In the genomic region with DNA sequence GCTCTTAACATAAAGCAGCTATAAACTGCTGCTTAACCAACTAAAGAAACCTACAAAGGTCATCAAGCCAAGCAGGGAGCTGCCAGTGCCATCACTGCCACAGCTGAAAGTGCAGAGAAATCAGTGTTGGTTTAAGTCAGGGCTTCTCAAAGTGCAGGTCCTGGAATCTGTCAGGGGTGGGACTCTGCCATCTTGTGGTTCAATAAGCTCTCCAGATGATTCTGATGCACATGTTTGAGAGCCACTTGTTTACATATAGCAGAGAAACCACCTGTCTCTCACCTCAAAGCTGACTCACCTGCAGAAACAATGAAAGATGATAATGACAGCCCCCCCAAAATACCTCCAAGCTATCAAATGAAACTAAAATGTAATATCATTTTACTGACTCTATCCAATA, we compare ENCODE assay signal across 8 cellular contexts. TPM values are rescaled to one million over a fixed set of nuclear protein-coding genes. Genes with fewer than 3 reads are reported as not detected.
DNase-seq lines count a peak whose midpoint lies in the region; TF ChIP-seq lines count a peak whose summit lies in the region.

No MANE protein-coding gene starts in this region.

- dilution Hi-C loops in mammary epithelial cell (cut with HindIII; ENCODE audit: low sequenced_read_pairs) = no loop called here

- no peak overlapping the region for H3K27ac Mint-ChIP-seq in glutamatergic neuron (ENCODE audit: unreplicated experiment)

- no peak overlapping the region for H3K4me3 Mint-ChIP-seq in glutamatergic neuron (ENCODE audit: unreplicated experiment)

- H3K4me1 ChIP-seq in mammary epithelial cell (ENCODE audit: insufficient read depth, low read length) (peaks cover 11% of the 10 kb centered on the region), HAP-1 (no peaks in the 10 kb centered on the region)

- no peaks in the 10 kb centered on the region for H3K79me2 ChIP-seq in mammary epithelial cell (ENCODE audit: insufficient read depth, low read length)

- H3K27me3 ChIP-seq in GM06990 (replicated peaks; ENCODE audit: control insufficient read depth, insufficient read depth, low read length) (no peaks in the 10 kb centered on the region; the same call in 1 of the 2 replicates), mammary epithelial cell (ENCODE audit: insufficient read depth, low read length) (no peaks in the 10 kb centered on the region), HAP-1 (ENCODE audit: low read depth) (no peaks in the 10 kb centered on the region)

- DNase-seq in ACHN (peak; percentile 4), GM06990 (ENCODE audit: extremely low read depth, insufficient read length) (no peak), NCI-H2171 (lab: John Stamatoyannopoulos, UW) (peak; percentile 14), mammary epithelial cell (peak; percentile 43), HAP-1 (ENCODE audit: low spot score in 2 of 2) (no peak), GF-D8 (lab: John Stamatoyannopoulos, UW) (no peak), glutamatergic neuron (no peak), cardiac septum (ENCODE audit: low spot score) (no peak)

- H3K9ac ChIP-seq in mammary epithelial cell (ENCODE audit: insufficient read depth, low read length) = no peak overlapping the region

- no peak overlapping the region for H3K4me2 ChIP-seq in mammary epithelial cell (ENCODE audit: insufficient read depth, low read depth, low read length)

- TF ChIP-seq CTCF in GM06990 (IDR thresholded peaks at IDR 0.05; ENCODE audit: insufficient read depth, low read length, poor library complexity, severe bottlenecking) (peak; percentile 22), mammary epithelial cell (conservative IDR thresholded peaks at IDR 0.05 in 1 of 2, IDR thresholded peaks at IDR 0.05 in 1 of 2; ENCODE audit: extremely low read depth in 1 of 2, insufficient read depth in 1 of 2, low read depth in 1 of 2, low read length in 2 of 2) (peak in 1 of 2 donors; percentile 31), glutamatergic neuron (IDR thresholded peaks at IDR 0.05; ENCODE audit: partially characterized antibody, unreplicated experiment) (no peak)

- no TSS peak for BruUV-seq in mammary epithelial cell (replicated peaks; lab: Mats Ljungman, UMichigan)

- intact Hi-C loops in mammary epithelial cell (cut with micrococcal nuclease) (no loop called here), cardiac septum (cut with DNase I) (no loop called here)

- no peak overlapping the region for H3K27ac ChIP-seq in mammary epithelial cell (ENCODE audit: insufficient read depth, low read depth, low read length)

- H3K4me3 ChIP-seq in GM06990 (replicated peaks; ENCODE audit: low read depth, low read length) (no peak overlapping the region), mammary epithelial cell (replicated peaks in 1 of 3; ENCODE audit: insufficient read depth in 1 of 3, low read depth in 2 of 3, low read length in 3 of 3) (no peak overlapping the region), HAP-1 (no peak overlapping the region)

- peaks cover 3% of the 10 kb centered on the region for H3K4me1 Mint-ChIP-seq in glutamatergic neuron (ENCODE audit: low read depth, unreplicated experiment)

- no peak overlapping the region for H2AFZ ChIP-seq in mammary epithelial cell (ENCODE audit: low read depth, low read length)

- no peaks in the 10 kb centered on the region for H3K36me3 ChIP-seq in GM06990 (ENCODE audit: control insufficient read depth, insufficient read depth, low read length)
- no peaks in the 10 kb centered on the region for H3K36me3 ChIP-seq in mammary epithelial cell (ENCODE audit: insufficient read depth, low read length)
- H3K36me3 ChIP-seq in HAP-1 (replicated peaks) = no peaks in the 10 kb centered on the region

- H3K36me3 Mint-ChIP-seq in glutamatergic neuron (ENCODE audit: unreplicated experiment) = no peaks in the 10 kb centered on the region

- CTCF ChIA-PET in mammary epithelial cell (lab: Charles Lee; ENCODE audit: low non-redundant PET) = interaction anchor here (0.6 kb wide), 1 partner anchor 271 kb away, joined by 4 read pairs; no protein-coding TSS in a partner anchor

- no peaks in the 10 kb centered on the region for H4K20me1 ChIP-seq in mammary epithelial cell (ENCODE audit: insufficient read depth, low read length)

- H3K27me3 Mint-ChIP-seq in glutamatergic neuron (ENCODE audit: unreplicated experiment) = no peaks in the 10 kb centered on the region

- in situ Hi-C loops in ACHN (cut with HindIII; ENCODE audit: low pct_ligation_motif_present, low pct_unique_long_range_greater_than_20kb, low sequenced_read_pairs) = no loop called here
- in situ Hi-C loops in mammary epithelial cell (cut with MboI; ENCODE audit: low sequenced_read_pairs in 2 of 2) = no loop called here
- in situ Hi-C loops in HAP-1 (cut with MboI; ENCODE audit: low sequenced_read_pairs) = no loop called here

- H3K9me3 Mint-ChIP-seq in glutamatergic neuron (ENCODE audit: unreplicated experiment) = no peaks in the 10 kb centered on the region

- no peaks in the 10 kb centered on the region for H3K9me3 ChIP-seq in mammary epithelial cell (replicated peaks; ENCODE audit: insufficient read depth, low read length)
- H3K9me3 ChIP-seq in HAP-1 = no peaks in the 10 kb centered on the region

RNA-seq across cellular contexts. Expression of a gene that starts 49.3 kb away (rescaled TPM):
- total RNA-seq in mammary epithelial cell (10 to 100 TPM; 41.8 to 93.9 TPM), glutamatergic neuron (ENCODE audit: unreplicated experiment) (113 TPM), cardiac septum (160 TPM)
- 36.2 TPM for polyA plus RNA-seq in mammary epithelial cell
- 68.9 TPM for polyA minus RNA-seq in mammary epithelial cell

Comparison
In these comparisons a context has a peak if more than half of its experiments do, and no peak if none do; other contexts are left out.
1. DNase-seq: peak in ACHN (single experiment), NCI-H2171 (single experiment) and mammary epithelial cell (single experiment); none in GM06990 (single experiment), HAP-1 (0 of 2), GF-D8 (single experiment), glutamatergic neuron (single experiment) and cardiac septum (single experiment).